In genomic region chr12:10211101-10211974, GRCh38 we compare ENCODE assay signal across 8 cellular contexts. TPM values are rescaled to one million over a fixed set of nuclear protein-coding genes. Genes with fewer than 3 reads are reported as not detected.
DNase-seq lines count a peak whose midpoint lies in the region; ATAC-seq lines count a peak whose summit lies in the region.

No MANE protein-coding gene starts in this region.

- H3K9ac ChIP-seq in skeletal muscle satellite cell (ENCODE audit: low read depth, low read length): no peak overlapping the region

- 94% methylated on average over 25 of the region's 25 CpGs for WGBS in right cardiac atrium

- no peak for ATAC-seq in right cardiac atrium

- H3K27ac ChIP-seq in right cardiac atrium (ENCODE audit: low read length): peak overlapping the region; percentile 100

- H3K9me3 ChIP-seq in right cardiac atrium (ENCODE audit: control insufficient read depth, low read length) (no peaks in the 10 kb centered on the region), skeletal muscle satellite cell (replicated peaks; ENCODE audit: low read length) (no peaks in the 10 kb centered on the region)

- no peaks in the 10 kb centered on the region for H3K27me3 ChIP-seq in right cardiac atrium (ENCODE audit: control insufficient read depth, insufficient read depth)
- H3K27me3 ChIP-seq in skeletal muscle satellite cell (ENCODE audit: control insufficient read depth, insufficient read depth, low read length): no peaks in the 10 kb centered on the region

- H3K4me3 ChIP-seq in right cardiac atrium (ENCODE audit: low read length) (no peak overlapping the region), skeletal muscle satellite cell (ENCODE audit: low read length) (no peak overlapping the region)

- DNase-seq in ELF-1 (ENCODE audit: low read depth, low spot score) (peak; percentile 28), SW480 (ENCODE audit: low spot score) (peak; percentile 36), right cardiac atrium (peak in 1 of 3 donors; percentile 48), DMS79 (lab: John Stamatoyannopoulos, UW) (no peak), NCI-H1105 (lab: John Stamatoyannopoulos, UW) (no peak), COR-L47 (lab: John Stamatoyannopoulos, UW) (no peak)
- no peak for DNase-seq in activated CD4-positive, CD25-positive, alpha-beta regulatory T cell treated with anti-CD3 and anti-CD28 coated beads, Interleukin-2, amount 50 U/mL, for 72 hours

- H3K36me3 ChIP-seq in skeletal muscle satellite cell (ENCODE audit: insufficient read depth, low read length): no peaks in the 10 kb centered on the region

- peak overlapping the region; percentile 29 for H3K4me2 ChIP-seq in skeletal muscle satellite cell (ENCODE audit: low read length)

- intact Hi-C loops in right cardiac atrium (cut with DNase I): loop anchor here in 1 of 4 donors (10.0 kb wide), 1 partner anchor 57 kb away; no protein-coding TSS in a partner anchor

- H3K4me1 ChIP-seq in right cardiac atrium (ENCODE audit: control insufficient read depth, insufficient read depth, low read length) (peaks cover 3% of the 10 kb centered on the region), skeletal muscle satellite cell (ENCODE audit: control insufficient read depth, insufficient read depth, low read length) (peaks cover 13% of the 10 kb centered on the region)

RNA-seq across cellular contexts. Expression of gene GABARAPL1, which starts 1.3 kb away (rescaled TPM):
- 100 to 1,000 TPM; 212 to 302 (median 279) TPM for total RNA-seq in right cardiac atrium
- 208 TPM for polyA plus RNA-seq in right cardiac atrium
- total RNA-seq in skeletal muscle satellite cell (2012; rRNA removed): 12.2 and 15.5 TPM in 2 replicates

RNA-seq across cellular contexts. Expression of gene TMEM52B, which starts 32.5 kb away (rescaled TPM):
- not detected for total RNA-seq in right cardiac atrium
- polyA plus RNA-seq in right cardiac atrium: 0.07 TPM
- not detected in 2 replicates for total RNA-seq in skeletal muscle satellite cell (2012; rRNA removed)

RNA-seq across cellular contexts. Expression of gene OLR1, which starts 39.4 kb away (rescaled TPM):
- under 1 TPM; 0.60 to 0.81 (median 0.75) TPM for total RNA-seq in right cardiac atrium
- 0.27 TPM for polyA plus RNA-seq in right cardiac atrium
- total RNA-seq in skeletal muscle satellite cell (2012; rRNA removed): under 0.01 TPM in 1 of 2 replicates, not detected in the other

Comparison
In these comparisons a context has a peak if more than half of its experiments do, and no peak if none do; other contexts are left out.
1. DNase-seq: peak in ELF-1 (single experiment) and SW480 (single experiment); none in DMS79 (single experiment), NCI-H1105 (single experiment), COR-L47 (single experiment) and activated CD4-positive, CD25-positive, alpha-beta regulatory T cell treated with anti-CD3 and anti-CD28 coated beads, Interleukin-2, amount 50 U/mL, for 72 hours (single experiment).